8 cellular contexts compared by ENCODE assay signal in the genomic region with DNA sequence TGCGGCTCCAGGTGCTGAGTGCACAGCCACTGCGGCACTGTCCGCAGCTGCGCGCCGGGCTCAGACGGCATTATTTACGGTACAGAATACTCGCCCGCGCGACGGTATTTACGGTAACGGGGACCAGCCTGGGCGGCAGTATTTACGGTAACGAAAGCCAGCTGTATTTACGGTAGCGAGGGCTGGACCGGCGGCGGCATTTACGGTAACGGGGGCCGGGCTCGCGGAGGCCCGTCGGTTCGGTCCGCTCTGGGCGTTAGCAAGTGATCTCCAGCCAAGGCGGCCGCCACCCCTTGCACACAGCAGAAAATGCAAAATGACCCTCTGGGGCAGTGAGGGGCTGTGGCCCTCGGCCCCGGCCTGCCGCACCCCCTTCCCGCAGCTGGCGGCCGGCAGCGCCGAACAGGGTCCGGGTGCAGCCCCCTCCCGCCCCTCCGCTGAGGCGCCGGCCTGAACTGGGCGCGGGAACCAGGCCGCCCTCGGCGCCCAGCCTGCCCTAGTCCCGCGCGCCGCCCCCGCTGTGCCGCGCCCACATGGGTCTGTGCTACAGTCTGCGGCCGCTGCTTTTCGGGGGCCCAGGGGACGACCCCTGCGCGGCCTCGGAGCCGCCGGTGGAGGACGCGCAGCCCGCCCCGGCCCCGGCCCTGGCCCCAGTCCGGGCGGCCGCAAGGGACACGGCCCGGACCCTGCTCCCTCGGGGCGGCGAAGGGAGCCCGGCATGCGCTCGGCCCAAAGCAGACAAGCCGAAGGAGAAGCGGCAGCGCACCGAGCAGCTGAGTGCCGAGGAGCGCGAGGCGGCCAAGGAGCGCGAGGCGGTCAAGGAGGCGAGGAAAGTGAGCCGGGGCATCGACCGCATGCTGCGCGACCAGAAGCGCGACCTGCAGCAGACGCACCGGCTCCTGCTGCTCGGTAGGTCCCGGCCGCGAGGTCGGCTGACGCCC. TPM values are rescaled to one million over a fixed set of nuclear protein-coding genes. Genes with fewer than 3 reads are reported as not detected.
DNase-seq lines count a peak whose midpoint lies in the region; ATAC-seq and TF ChIP-seq lines count a peak whose summit lies in the region.

A gene (plus strand): TSS at position 234 of the 941 bp plus-strand sequence. CDS start 300 bp downstream, at position 534.

- peak within 1 kb of the TSS; percentile 96 to 100 (median 100) for H3K4me2 ChIP-seq in BLaER1 treated with 17β-estradiol and CSF1 and Interleukin-3, amounts not matched to agents 10 nM and 100 nM

- peaks cover 4 to 18% (median 9%) of the 10 kb centered on the region in 10 experiments; a peak in 12 of 20 replicates for H3K4me1 ChIP-seq in BLaER1 treated with 17β-estradiol and CSF1 and Interleukin-3, amounts not matched to agents 10 nM and 100 nM

- H3K4me3 ChIP-seq in BLaER1 treated with 17β-estradiol and CSF1 and Interleukin-3, amounts not matched to agents 10 nM and 100 nM: peak within 1 kb of the TSS; percentile 63 to 77 (median 68)
- peak within 1 kb of the TSS; percentile 37; the same call in 1 of the 2 replicates for H3K4me3 ChIP-seq in LNCaP clone FGC (ENCODE audit: low read depth, low read length)
- peak within 1 kb of the TSS; percentile 47 for H3K4me3 ChIP-seq in astrocyte of the spinal cord (ENCODE audit: low read depth, low read length)

- TF ChIP-seq CTCF in LNCaP clone FGC (IDR thresholded peaks at IDR 0.05; ENCODE audit: control insufficient read depth, extremely low read depth, insufficient read depth) (no peak), astrocyte of the spinal cord (IDR thresholded peaks at IDR 0.05; ENCODE audit: low read depth, low read length) (no peak)

- H3K27me3 ChIP-seq in BLaER1 treated with 17β-estradiol and CSF1 and Interleukin-3, amounts not matched to agents 10 nM and 100 nM: peaks cover 13 to 25% (median 20%) of the 10 kb centered on the region in 11 experiments

- 0 out of 22 replicates have a peak, but pooled peaks cover 0 to 5% (median 0%) of the 10 kb centered on the region in 11 experiments for H3K9me3 ChIP-seq in BLaER1 treated with 17β-estradiol and CSF1 and Interleukin-3, amounts not matched to agents 10 nM and 100 nM (replicated peaks in 1 of 11)

- ATAC-seq in GM19467 (IDR thresholded peaks at IDR 0.05; ENCODE audit: unreplicated experiment): peak; percentile 76

- peak within 1 kb of the TSS; percentile 24 to 76 (median 58); a peak in 21 of 22 replicates for H3K9ac ChIP-seq in BLaER1 treated with 17β-estradiol and CSF1 and Interleukin-3, amounts not matched to agents 10 nM and 100 nM

- H4K20me1 ChIP-seq in BLaER1 treated with 17β-estradiol and CSF1 and Interleukin-3, amounts not matched to agents 10 nM and 100 nM: no peaks in the 10 kb centered on the region

- peak within 1 kb of the TSS in 1 of 11 experiments; percentile 28; a peak in 2 of 22 replicates for H3K27ac ChIP-seq in BLaER1 treated with 17β-estradiol and CSF1 and Interleukin-3, amounts not matched to agents 10 nM and 100 nM

- peak; percentile 66 for DNase-seq in LNCaP clone FGC (ENCODE audit: low read depth)
- DNase-seq in SKM-1 (lab: John Stamatoyannopoulos, UW; ENCODE audit: unreplicated experiment): peak; percentile 81
- DNase-seq in astrocyte of the spinal cord (ENCODE audit: low read depth, low spot score): peak; percentile 88
- peak; percentile 53 to 70 for DNase-seq in hippocampal formation (lab: John Stamatoyannopoulos, UW)
- DNase-seq in pulmonary artery endothelial cell (ENCODE audit: low read depth, low spot score): peak; percentile 49
- DNase-seq in AML-193 (lab: John Stamatoyannopoulos, UW): no peak

- H3K36me3 ChIP-seq in BLaER1 treated with 17β-estradiol and CSF1 and Interleukin-3, amounts not matched to agents 10 nM and 100 nM: no peaks in the 10 kb centered on the region

- in situ Hi-C loops in astrocyte of the spinal cord (cut with HindIII; ENCODE audit: low sequenced_read_pairs): no loop called here

RNA-seq across cellular contexts. Expression of the gene that starts here (rescaled TPM):
- total RNA-seq in pulmonary artery endothelial cell: 0.18 and 0.46 TPM in 2 replicates

Comparison
In these comparisons a context has a peak if more than half of its experiments do, and no peak if none do; other contexts are left out.
1. Peak in DNase-seq in pulmonary artery endothelial cell; RNA of the gene not detected or under 1 TPM.
2. DNase-seq: peak in LNCaP clone FGC (single experiment), SKM-1 (single experiment), astrocyte of the spinal cord (single experiment) and hippocampal formation (2 of 2); none in AML-193 (0 of 2).
3. Peak in every context shown above with its lines, with median percentiles within 50 percentile points of each other: H3K4me3 ChIP-seq.